ENCODE assay signal across 19 cellular contexts in genomic region chr16:3651461-3652372, GRCh38. TPM values are rescaled to one million over a fixed set of nuclear protein-coding genes. Genes with fewer than 3 reads are reported as not detected.
DNase-seq lines count a peak whose midpoint lies in the region; ATAC-seq, FAIRE-seq and TF ChIP-seq lines count a peak whose summit lies in the region.
"Had no signal": no experiment of that assay in that cellular context is flagged by ENCODE, and none has a peak within 500 bp of the region (broad histone marks: within the 10 kb centered on the region; RNA-seq: fewer than 3 reads in every experiment).

No MANE protein-coding gene starts in this region.

- H3K79me2 ChIP-seq in smooth muscle cell (ENCODE audit: low read depth), result no peaks in the 10 kb centered on the region

- peaks cover 7% of the 10 kb centered on the region for H3K36me3 Mint-ChIP-seq in activated naive CD8-positive, alpha-beta T cell treated with anti-CD3 and anti-CD28 coated beads, Interleukin-2, amount 50 U/mL, for 24 hours (ENCODE audit: low read depth)

- no peak overlapping the region for H3K9ac ChIP-seq in smooth muscle cell (ENCODE audit: low read depth)
- H3K9ac ChIP-seq: SK-N-SH had no signal

- H3K4me3 Mint-ChIP-seq in activated naive CD8-positive, alpha-beta T cell treated with anti-CD3 and anti-CD28 coated beads, Interleukin-2, amount 50 U/mL, for 24 hours, result no peak overlapping the region

- H3F3A ChIP-seq in smooth muscle cell (ENCODE audit: low read depth), result no peaks in the 10 kb centered on the region

- H3K4me1 ChIP-seq in mucosa of descending colon (ENCODE audit: low read depth) (peaks cover 14% of the 10 kb centered on the region), smooth muscle cell (ENCODE audit: low read depth) (no peaks in the 10 kb centered on the region)

- no peaks in the 10 kb centered on the region for H3K27me3 Mint-ChIP-seq in activated naive CD8-positive, alpha-beta T cell treated with anti-CD3 and anti-CD28 coated beads, Interleukin-2, amount 50 U/mL, for 24 hours

- peak; percentile 4 for DNase-seq in NCI-H2171 treated with DMSO at 0.1 percent for 48 hours (lab: John Stamatoyannopoulos, UW)
- DNase-seq in NCI-H2171 (lab: John Stamatoyannopoulos, UW), result no peak
- DNase-seq in D721Med (ENCODE audit: insufficient read length, low spot score), result peak; percentile 2
- DNase-seq in activated naive CD8-positive, alpha-beta T cell treated with anti-CD3 and anti-CD28 coated beads, Interleukin-2, amount 50 U/mL, for 24 hours, result no peak
- peak in 2 of 3 donors; percentile 11 to 31 for DNase-seq in mucosa of descending colon
- no peak for DNase-seq in NCI-H1436 treated with DMSO at 0.1 percent for 48 hours (lab: John Stamatoyannopoulos, UW)
- no peak for DNase-seq in smooth muscle cell (lab: John Stamatoyannopoulos, UW; ENCODE audit: unreplicated experiment)
- DNase-seq: mesenchymal stem cell; NCI-H1694; PC-3; right cardiac atrium; stimulated activated CD4-positive, alpha-beta T cell treated with anti-CD3 and anti-CD28 coated beads, Interleukin-4, amount 100 ng/mL, for 24 hours; trophoblast cell had no signal

- no peaks in the 10 kb centered on the region for H4K20me1 ChIP-seq in smooth muscle cell (ENCODE audit: low read depth)

- no peaks in the 10 kb centered on the region for H3K36me3 ChIP-seq in mucosa of descending colon (ENCODE audit: low read depth)
- no peaks in the 10 kb centered on the region for H3K36me3 ChIP-seq in smooth muscle cell (ENCODE audit: low read depth)

- H3K27ac ChIP-seq in smooth muscle cell (ENCODE audit: low read depth), result no peak overlapping the region
- H3K27ac ChIP-seq: C4-2B had no signal

- WGBS in smooth muscle cell (ENCODE audit: low lambda C conversion rate), result 89% methylated on average over 18 of the region's 18 CpGs

- H3K9me3 Mint-ChIP-seq in activated naive CD8-positive, alpha-beta T cell treated with anti-CD3 and anti-CD28 coated beads, Interleukin-2, amount 50 U/mL, for 24 hours, result no peaks in the 10 kb centered on the region

- H3K9me3 ChIP-seq in mucosa of descending colon (no peaks in the 10 kb centered on the region), smooth muscle cell (replicated peaks; ENCODE audit: low read depth) (no peaks in the 10 kb centered on the region)
- H3K9me3 ChIP-seq: SK-N-SH had no signal

- no peak overlapping the region for H3K27ac Mint-ChIP-seq in activated naive CD8-positive, alpha-beta T cell treated with anti-CD3 and anti-CD28 coated beads, Interleukin-2, amount 50 U/mL, for 24 hours

- intact Hi-C loops in mucosa of descending colon (cut with DNase I, micrococcal nuclease), result no loop called here

- FAIRE-seq in D721Med (lab: Jason Lieb, UNC), result no peak
- FAIRE-seq: endothelial cell of umbilical vein, frontal cortex, TTC549 had no signal

- H2AFZ ChIP-seq in smooth muscle cell (ENCODE audit: low read depth), result no peak overlapping the region

- no peak for TF ChIP-seq CTCF in D721Med (IDR thresholded peaks at IDR 0.05; ENCODE audit: insufficient read depth, missing control alignments)
- TF ChIP-seq CTCF in mucosa of descending colon (IDR thresholded peaks at IDR 0.05), result no peak
- no peak for TF ChIP-seq CTCF in smooth muscle cell (IDR thresholded peaks at IDR 0.05; ENCODE audit: borderline replicate concordance, insufficient read depth, poor library complexity, severe bottlenecking)

- no peak overlapping the region for H3K4me2 ChIP-seq in smooth muscle cell
- H3K4me2 ChIP-seq: SK-N-SH had no signal

- H3K4me3 ChIP-seq in mucosa of descending colon (no peak overlapping the region), smooth muscle cell (no peak overlapping the region)

- peak; percentile 5 for ATAC-seq in activated naive CD8-positive, alpha-beta T cell treated with anti-CD3 and anti-CD28 coated beads, Interleukin-2, amount 50 U/mL, for 24 hours
- ATAC-seq in mucosa of descending colon (no peak), GM19452 (IDR thresholded peaks at IDR 0.05; ENCODE audit: unreplicated experiment) (no peak)
- ATAC-seq: PC-3, right cardiac atrium had no signal

- H3K27me3 ChIP-seq in smooth muscle cell (ENCODE audit: low read depth), result no peaks in the 10 kb centered on the region

- no peaks in the 10 kb centered on the region for H3K4me1 Mint-ChIP-seq in activated naive CD8-positive, alpha-beta T cell treated with anti-CD3 and anti-CD28 coated beads, Interleukin-2, amount 50 U/mL, for 24 hours

RNA-seq across cellular contexts. Expression of gene DNASE1, which starts 2.8 kb away (rescaled TPM):
- 10 to 100 TPM; 24.4 to 36.0 (median 27.0) TPM for total RNA-seq in mucosa of descending colon
- total RNA-seq in smooth muscle cell, result 21.9 and 37.8 TPM in 2 replicates
- 8.1 and 11.9 TPM in 2 replicates for polyA plus RNA-seq in smooth muscle cell

RNA-seq across cellular contexts. Expression of gene SLX4, which starts 40.3 kb away (rescaled TPM):
- total RNA-seq in mucosa of descending colon (1 to 10 TPM; 3.6 to 6.7 (median 5.0) TPM), smooth muscle cell (2.6 and 3.6 TPM in 2 replicates)
- 3.1 and 3.5 TPM in 2 replicates for polyA plus RNA-seq in smooth muscle cell

Comparison
In these comparisons a context has a peak if more than half of its experiments do, and no peak if none do; other contexts are left out.
1. DNase-seq: peak in NCI-H2171 treated with DMSO at 0.1 percent for 48 hours (single experiment), D721Med (single experiment) and mucosa of descending colon (2 of 3); none in NCI-H2171 (single experiment), activated naive CD8-positive, alpha-beta T cell treated with anti-CD3 and anti-CD28 coated beads, Interleukin-2, amount 50 U/mL, for 24 hours (single experiment), NCI-H1436 treated with DMSO at 0.1 percent for 48 hours (single experiment) and smooth muscle cell (single experiment).